In genomic region chr22:18050065-18050464, GRCh38 we compare ENCODE assay signal across 27 cellular contexts. TPM values are rescaled to one million over a fixed set of nuclear protein-coding genes. Genes with fewer than 3 reads are reported as not detected.
DNase-seq lines count a peak whose midpoint lies in the region; ATAC-seq, FAIRE-seq and TF ChIP-seq lines count a peak whose summit lies in the region.
"Had no signal": no experiment of that assay in that cellular context is flagged by ENCODE, and none has a peak within 500 bp of the region (broad histone marks: within the 10 kb centered on the region; RNA-seq: fewer than 3 reads in every experiment).

No MANE protein-coding gene starts in this region.

- TF ChIP-seq POLR2A in sigmoid colon (IDR thresholded peaks at IDR 0.05) (no peak), vagina (IDR thresholded peaks at IDR 0.05) (no peak)

- no peak for TF ChIP-seq CTCF in keratinocyte (optimal IDR thresholded peaks at IDR 0.05 in 1 of 3, IDR thresholded peaks at IDR 0.05 in 1 of 3, conservative IDR thresholded peaks at IDR 0.05 in 1 of 3; ENCODE audit: extremely low read depth in 1 of 3, insufficient read depth in 2 of 3, low read length in 3 of 3)
- no peak for TF ChIP-seq CTCF in sigmoid colon (IDR thresholded peaks at IDR 0.05)
- TF ChIP-seq CTCF in vagina (IDR thresholded peaks at IDR 0.05), result no peak

- no peaks in the 10 kb centered on the region for H3K9me1 ChIP-seq in keratinocyte (ENCODE audit: control insufficient read depth, extremely low read depth, insufficient read depth, low read length)

- H3K27ac ChIP-seq in right cardiac atrium (ENCODE audit: low read length) (no peak overlapping the region), keratinocyte (ENCODE audit: control insufficient read depth, insufficient read depth, low read length) (peak overlapping the region; percentile 40), sigmoid colon (peak overlapping the region; percentile 65 to 95 (median 78)), vagina (peak overlapping the region; percentile 12)
- H3K27ac ChIP-seq: PC-9, WERI-Rb-1 had no signal

- WGBS in right cardiac atrium, result 68% methylated on average over 5 of the region's 5 CpGs
- WGBS in sigmoid colon, 2 donors, result 83 to 86% methylated on average over 5 of the region's 5 CpGs

- H4K20me1 ChIP-seq in keratinocyte (ENCODE audit: control insufficient read depth, extremely low read depth, insufficient read depth, low read length), result no peaks in the 10 kb centered on the region

- H3K4me1 ChIP-seq in right cardiac atrium (ENCODE audit: control insufficient read depth, insufficient read depth, low read length) (peaks cover 3% of the 10 kb centered on the region), keratinocyte (ENCODE audit: control insufficient read depth, extremely low read depth, insufficient read depth, low read length) (peaks cover 22% of the 10 kb centered on the region), sigmoid colon (peaks cover 0 to 20% (median 16%) of the 10 kb centered on the region in 4 donors), vagina (peaks cover 11% of the 10 kb centered on the region)

- no peaks in the 10 kb centered on the region for H3K27me3 ChIP-seq in right cardiac atrium (ENCODE audit: control insufficient read depth, insufficient read depth)
- H3K27me3 ChIP-seq in keratinocyte (ENCODE audit: control insufficient read depth, extremely low read depth, insufficient read depth, low read length), result no peaks in the 10 kb centered on the region
- H3K27me3 ChIP-seq in sigmoid colon, result no peaks in the 10 kb centered on the region
- no peaks in the 10 kb centered on the region for H3K27me3 ChIP-seq in vagina
- H3K27me3 ChIP-seq: dorsolateral prefrontal cortex had no signal

- no peak overlapping the region for H3K9ac ChIP-seq in keratinocyte (ENCODE audit: control insufficient read depth, extremely low read depth, insufficient read depth, low read length)

- H3K9me3 ChIP-seq in right cardiac atrium (ENCODE audit: control insufficient read depth, low read length) (no peaks in the 10 kb centered on the region), keratinocyte (ENCODE audit: control insufficient read depth, low read depth, low read length) (no peaks in the 10 kb centered on the region), sigmoid colon (no peaks in the 10 kb centered on the region), vagina (no peaks in the 10 kb centered on the region)

- no peaks in the 10 kb centered on the region for H3K79me2 ChIP-seq in keratinocyte (ENCODE audit: control insufficient read depth, insufficient read depth, low read length)

- H3K4me2 ChIP-seq in keratinocyte (ENCODE audit: control insufficient read depth, extremely low read depth, insufficient read depth, low read depth, low read length), result peak overlapping the region; percentile 31
- H3K4me2 ChIP-seq: PC-9 had no signal

- H3K36me3 ChIP-seq in keratinocyte (ENCODE audit: control insufficient read depth in 2 of 2, extremely low read depth in 1 of 2, insufficient read depth in 2 of 2, low read length in 2 of 2), result no peaks in the 10 kb centered on the region
- H3K36me3 ChIP-seq in sigmoid colon, result no peaks in the 10 kb centered on the region
- H3K36me3 ChIP-seq in vagina, result no peaks in the 10 kb centered on the region
- H3K36me3 ChIP-seq: WERI-Rb-1 had no signal

- TF ChIP-seq EP300 in sigmoid colon (IDR thresholded peaks at IDR 0.05), result no peak

- dilution Hi-C loops in keratinocyte (cut with MboI; ENCODE audit: extremely low pct_ligation_motif_present, low sequenced_read_pairs), result no loop called here

- intact Hi-C loops in Right ventricle myocardium inferior (cut with DNase I), result no loop called here
- intact Hi-C loops in right cardiac atrium (cut with DNase I), result no loop called here
- intact Hi-C loops in sigmoid colon (cut with DNase I), result no loop called here
- intact Hi-C loops in vagina (cut with DNase I), result no loop called here

- ATAC-seq in Right ventricle myocardium inferior, result no peak
- ATAC-seq in right cardiac atrium, result no peak
- ATAC-seq in HG03520 (IDR thresholded peaks at IDR 0.05; ENCODE audit: unreplicated experiment), result no peak

- H3K4me3 ChIP-seq in right cardiac atrium (ENCODE audit: low read length), result no peak overlapping the region
- no peak overlapping the region for H3K4me3 ChIP-seq in keratinocyte (ENCODE audit: control insufficient read depth in 2 of 3, extremely low read depth in 1 of 3, insufficient read depth in 2 of 3, low read depth in 1 of 3, low read length in 3 of 3)
- no peak overlapping the region for H3K4me3 ChIP-seq in sigmoid colon
- no peak overlapping the region for H3K4me3 ChIP-seq in vagina
- H3K4me3 ChIP-seq: dorsolateral prefrontal cortex, PC-9 had no signal

- FAIRE-seq in keratinocyte (lab: Jason Lieb, UNC), result peak; percentile 87
- FAIRE-seq: GM12891 had no signal

- peak; percentile 15 for DNase-seq in Right ventricle myocardium inferior (ENCODE audit: missing footprints)
- DNase-seq in right cardiac atrium, result no peak
- DNase-seq in keratinocyte (ENCODE audit: low read depth, low spot score), result no peak
- no peak for DNase-seq in sigmoid colon
- no peak for DNase-seq in vagina (ENCODE audit: extremely low spot score in 2 of 2)
- no peak for DNase-seq in HuH-7.5 (ENCODE audit: low spot score)
- no peak for DNase-seq in hepatic stellate cell (ENCODE audit: low spot score)
- DNase-seq: activated CD4-positive, alpha-beta T cell treated with anti-CD3 and anti-CD28 coated beads for 48 hours; activated CD8-positive, alpha-beta memory T cell treated with anti-CD3 and anti-CD28 coated beads for 24 hours; activated gamma-delta T cell treated with Interleukin-2 at 50 U/mL for 16 hours; CD4-positive, alpha-beta T cell; dorsolateral prefrontal cortex; EL; GOT3; HFFc6; NCI-H1092; NCI-H187; NCI-H2171 treated with DMSO at 0.1 percent for 48 hours; NCI-H524; nucleus accumbens; SHP77 treated with DMSO at 0.1 percent for 48 hours; stimulated activated CD4-positive, alpha-beta T cell treated with anti-CD3 and anti-CD28 coated beads, Interleukin-2, amount 100 ng/mL, for 48 hours; substantia nigra; WERI-Rb-1 had no signal

- H2AFZ ChIP-seq in keratinocyte (ENCODE audit: control insufficient read depth, low read length), result peak overlapping the region; percentile 95
- H2AFZ ChIP-seq: PC-9 had no signal

RNA-seq across cellular contexts. Expression of gene MICAL3, which starts 25.7 kb away (rescaled TPM):
- total RNA-seq in Right ventricle myocardium inferior (85.7 TPM), right cardiac atrium (100 to 1,000 TPM in 1 of 4 donors, 10 to 100 TPM in 3; 72.1 to 105 (median 79.1) TPM), sigmoid colon (10 to 100 TPM; 26.3 to 94.2 (median 45.0) TPM), vagina (35.1 TPM)
- polyA plus RNA-seq in right cardiac atrium (30.4 TPM), keratinocyte (22.5 to 50.2 TPM (median 27.9 TPM) in 3 replicates), sigmoid colon (10 to 100 TPM in 2 of 3 donors, 1 to 10 TPM in 1; 9.6 to 36.3 (median 16.9) TPM)
- polyA plus RNA-seq in keratinocyte (2011; ENCODE audit: low read depth), result 17.8 TPM
- 21.5 and 22.1 TPM in 2 replicates for polyA plus RNA-seq in keratinocyte (2011; cell fraction: cytosol; rRNA removed)
- polyA plus RNA-seq in keratinocyte (2011; cell fraction: nucleus; rRNA removed), result 128 and 137 TPM in 2 replicates
- 12.1 and 50.2 TPM in 2 replicates for polyA plus RNA-seq in keratinocyte (2012; ENCODE audit: low replicate concordance)
- 35.6 to 129 TPM (median 77.2 TPM) in 3 replicates for polyA minus RNA-seq in keratinocyte
- polyA minus RNA-seq in keratinocyte (2011; cell fraction: cytosol; rRNA and poly(A)+ RNA removed), result 19.6 TPM
- 57.6 and 129 TPM in 2 replicates for polyA minus RNA-seq in keratinocyte (2011; cell fraction: nucleus; rRNA and poly(A)+ RNA removed)

RNA-seq across cellular contexts. Expression of gene PEX26, which starts 27.7 kb away (rescaled TPM):
- total RNA-seq in Right ventricle myocardium inferior, result 19.4 TPM
- 10 to 100 TPM; 19.5 to 23.5 (median 23.3) TPM for total RNA-seq in right cardiac atrium
- polyA plus RNA-seq in right cardiac atrium, result 17.4 TPM
- 20.8 to 25.7 TPM (median 23.0 TPM) in 3 replicates for polyA plus RNA-seq in keratinocyte
- polyA plus RNA-seq in keratinocyte (2011; ENCODE audit: low read depth), result 1.5 TPM
- 23.0 and 25.0 TPM in 2 replicates for polyA plus RNA-seq in keratinocyte (2011; cell fraction: cytosol; rRNA removed)
- polyA plus RNA-seq in keratinocyte (2011; cell fraction: nucleus; rRNA removed), result 27.1 and 31.4 TPM in 2 replicates
- 9.4 and 31.3 TPM in 2 replicates for polyA plus RNA-seq in keratinocyte (2012; ENCODE audit: low replicate concordance)
- 36.8 to 71.0 TPM (median 38.8 TPM) in 3 replicates for polyA minus RNA-seq in keratinocyte
- 22.3 TPM for polyA minus RNA-seq in keratinocyte (2011; cell fraction: cytosol; rRNA and poly(A)+ RNA removed)
- polyA minus RNA-seq in keratinocyte (2011; cell fraction: nucleus; rRNA and poly(A)+ RNA removed), result 13.1 and 20.6 TPM in 2 replicates
- 10 to 100 TPM; 13.3 to 21.3 (median 17.7) TPM for total RNA-seq in sigmoid colon
- 100 to 1,000 TPM in 1 of 3 donors, 10 to 100 TPM in 2; 45.0 to 124 (median 85.1) TPM for polyA plus RNA-seq in sigmoid colon
- 25.5 TPM for total RNA-seq in vagina
